ENCODE assay signal across 8 cellular contexts in the genomic region with DNA sequence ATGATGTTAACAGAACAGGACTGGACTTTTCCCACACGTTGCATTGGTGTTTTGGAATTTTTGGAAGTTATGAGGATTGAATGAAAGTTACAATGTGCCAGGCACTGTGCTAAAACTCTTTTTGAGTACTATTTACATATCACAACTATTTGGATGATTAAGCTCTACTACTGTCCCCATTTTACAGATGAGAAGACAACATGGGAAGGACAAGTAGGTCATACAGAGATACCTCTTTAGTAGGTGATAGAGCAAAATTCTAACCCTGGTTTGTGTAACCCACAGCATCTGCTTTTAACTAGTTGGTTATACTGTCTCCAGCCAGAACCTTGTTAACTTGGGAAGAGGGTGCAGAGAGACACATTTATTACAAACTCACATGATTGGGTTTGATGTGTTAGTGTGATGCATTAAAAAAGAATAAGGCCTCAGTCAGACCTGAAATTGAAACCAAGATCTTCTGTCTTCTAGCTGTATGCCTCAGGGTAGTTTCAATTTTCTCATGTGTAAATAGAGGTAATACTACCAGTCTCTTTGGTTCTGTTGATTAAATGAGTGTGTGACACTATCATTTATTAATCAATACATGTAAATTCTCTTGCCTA. TPM values are rescaled to one million over a fixed set of nuclear protein-coding genes. Genes with fewer than 3 reads are reported as not detected.
A peak's percentile ranks its signal among the peaks of the same experiment; 100 is the strongest.
DNase-seq lines count a peak whose midpoint lies in the region; ATAC-seq and TF ChIP-seq lines count a peak whose summit lies in the region.

No MANE protein-coding gene starts in this region.

- TF ChIP-seq CTCF in GM10248 (IDR thresholded peaks at IDR 0.05; ENCODE audit: control extremely low read depth, extremely low read depth, low read depth, missing control alignments) (no peak), LNCaP clone FGC (IDR thresholded peaks at IDR 0.05; ENCODE audit: control insufficient read depth, extremely low read depth, insufficient read depth) (no peak)

- no peaks in the 10 kb centered on the region for H3K9me3 ChIP-seq in iPS-15b (ENCODE audit: control insufficient read depth, insufficient read depth, low read length)

- DNase-seq in GM10248 (ENCODE audit: extremely low spot score) (peak; percentile 37), LNCaP clone FGC (ENCODE audit: low read depth) (no peak), activated gamma-delta T cell treated with Interleukin-2 at 50 U/mL for 16 hours (no peak), left colon (no peak), hippocampal formation (lab: John Stamatoyannopoulos, UW) (no peak)

- no peaks in the 10 kb centered on the region for H3K27me3 ChIP-seq in iPS-15b (ENCODE audit: control insufficient read depth, insufficient read depth, low read length)

- peaks cover 5% of the 10 kb centered on the region for H3K4me1 ChIP-seq in iPS-15b (ENCODE audit: control insufficient read depth, insufficient read depth, low read length)

- peaks cover 12% of the 10 kb centered on the region for H3K36me3 ChIP-seq in iPS-15b (ENCODE audit: control insufficient read depth, insufficient read depth, low read length)

- CTCF ChIA-PET in GM10248 (lab: Yijun Ruan, JAX), result interaction anchor here (1.1 to 3.2 kb wide), 6 partner anchors 30 to 198 kb away, joined by 3 to 20 read pairs (median 6); no protein-coding TSS in a partner anchor

- ATAC-seq in GM21515 (IDR thresholded peaks at IDR 0.05; ENCODE audit: unreplicated experiment), result peak; percentile 43
- no peak for ATAC-seq in HG02970 (IDR thresholded peaks at IDR 0.05; ENCODE audit: low FRiP score, unreplicated experiment)
- no peak for ATAC-seq in left colon

- H3K9ac ChIP-seq in iPS-15b (ENCODE audit: low read depth, low read length), result no peak overlapping the region

- POLR2A ChIA-PET in GM10248 (lab: Yijun Ruan, JAX), result no interaction called here

- H3K4me3 ChIP-seq in LNCaP clone FGC (ENCODE audit: low read depth, low read length), result peak overlapping the region; percentile 81
- peak overlapping the region; percentile 98 for H3K4me3 ChIP-seq in iPS-15b (ENCODE audit: low read depth, low read length)

- intact Hi-C loops in left colon (cut with DNase I, micrococcal nuclease), result no loop called here

RNA-seq across cellular contexts. Expression of a gene that starts 1.4 kb away (rescaled TPM):
- 100 to 1,000 TPM; 151 to 180 TPM for total RNA-seq in left colon
